24 cellular contexts compared by ENCODE assay signal in the genomic region with DNA sequence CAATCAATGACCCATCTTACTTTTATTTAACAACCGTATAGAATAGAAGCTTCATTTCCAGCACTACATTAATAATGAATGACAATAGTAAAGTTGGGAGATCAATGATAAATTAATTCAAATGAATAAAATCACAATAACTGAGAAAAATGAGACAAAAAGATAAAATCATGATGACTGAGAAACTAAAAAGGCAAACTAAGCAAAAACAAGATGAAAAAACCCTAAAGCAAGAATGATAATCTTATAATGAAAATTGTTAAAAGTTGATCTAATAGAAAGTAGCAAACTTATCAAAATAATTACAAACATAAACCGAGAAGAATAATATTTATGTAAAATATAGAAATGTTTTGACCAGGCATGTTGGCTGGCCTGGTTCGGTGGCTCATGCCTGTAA.
"Had no signal": no experiment of that assay in that cellular context is flagged by ENCODE, and none has a peak within 500 bp of the region (broad histone marks: within the 10 kb centered on the region; RNA-seq: fewer than 3 reads in every experiment).

No MANE protein-coding gene starts in this region.

- DNase-seq: dermis blood vessel endothelial cell; dorsolateral prefrontal cortex; effector CD4-positive, alpha-beta T cell; effector memory CD4-positive, alpha-beta T cell; erythroblast; esophagus squamous epithelium; foreskin fibroblast; foreskin melanocyte; gastrocnemius medialis; glutamatergic neuron; head of caudate nucleus; heart right ventricle; hippocampal formation; left cardiac atrium; left lung; left ventricle myocardium superior; lower lobe of right lung; mesenchymal stem cell; mucosa of descending colon; naive B cell had no signal

- H3K27ac ChIP-seq: coronary artery, dorsolateral prefrontal cortex, epithelial cell of prostate, esophagus squamous epithelium, gastrocnemius medialis, heart right ventricle, left lung, lower lobe of right lung had no signal

- FAIRE-seq: islet of Langerhans, keratinocyte had no signal

- H3K27me3 ChIP-seq: esophagus squamous epithelium, gastrocnemius medialis, heart right ventricle, left lung had no signal

- H3K4me1 ChIP-seq: esophagus squamous epithelium, gastrocnemius medialis, heart right ventricle, left lung, lower lobe of right lung had no signal

- H3K36me3 ChIP-seq: esophagus squamous epithelium, gastrocnemius medialis, heart right ventricle, left lung, lower lobe of right lung had no signal

- H3K9me3 ChIP-seq: esophagus squamous epithelium, gastrocnemius medialis, heart right ventricle, left lung, lower lobe of right lung, mucosa of descending colon had no signal

- H3K4me3 ChIP-seq: coronary artery, dorsolateral prefrontal cortex, esophagus squamous epithelium, gastrocnemius medialis, heart right ventricle, left lung, lower lobe of right lung, mucosa of descending colon had no signal
